14 cellular contexts compared by ENCODE assay signal in the genomic region with DNA sequence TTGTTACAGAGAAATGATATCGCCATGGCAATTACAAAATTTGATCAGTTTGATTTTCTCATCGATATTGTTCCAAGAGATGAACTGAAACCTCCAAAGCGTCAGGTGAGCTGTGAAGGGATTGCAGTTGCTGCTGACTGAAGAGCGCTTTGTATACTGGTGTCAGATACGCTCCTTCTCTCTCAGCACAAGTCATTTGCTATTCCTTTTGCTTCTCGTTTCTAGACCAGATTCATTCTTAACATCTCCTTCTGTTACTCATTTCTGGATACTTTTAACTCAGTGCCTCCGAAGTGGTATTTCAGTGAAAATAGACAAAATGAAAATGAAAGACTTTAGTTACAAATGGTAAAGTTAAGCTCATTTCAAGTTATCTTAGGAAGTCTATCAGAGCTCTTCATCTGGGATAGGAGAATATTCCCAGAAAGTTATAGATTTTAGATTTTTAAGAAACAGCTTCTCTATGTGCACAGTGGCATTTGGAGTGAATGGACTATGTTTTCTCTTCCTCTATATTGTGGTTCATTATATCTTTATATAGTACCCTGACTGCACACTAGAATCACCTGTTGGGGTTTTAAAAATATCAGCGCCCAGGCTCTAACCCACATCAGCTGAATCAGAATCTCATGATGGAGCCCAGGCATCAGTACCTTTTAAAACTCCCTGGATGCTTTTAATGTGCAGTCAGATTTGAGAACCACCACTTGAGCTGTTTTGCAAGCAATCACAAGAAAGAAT. TPM values are rescaled to one million over a fixed set of nuclear protein-coding genes. Genes with fewer than 3 reads are reported as not detected.
DNase-seq lines count a peak whose midpoint lies in the region; ATAC-seq and TF ChIP-seq lines count a peak whose summit lies in the region.
"Had no signal": no experiment of that assay in that cellular context is flagged by ENCODE, and none has a peak within 500 bp of the region (broad histone marks: within the 10 kb centered on the region; RNA-seq: fewer than 3 reads in every experiment).

No MANE protein-coding gene starts in this region.

- H3K27ac Mint-ChIP-seq in activated CD4-positive, alpha-beta T cell treated with anti-CD3 and anti-CD28 coated beads, Interleukin-2, amount 10 ng/mL, durations not matched to agents 7 days and 5 days = peak overlapping the region; percentile 47
- H3K27ac Mint-ChIP-seq in T-helper 1 cell treated with Interleukin-12 subunit alpha and Interleukin-12 subunit beta and Interleukin-4 antibody, amounts not matched to agents 30 μg/mL and 1 μg/mL, for 36 hours = peak overlapping the region; percentile 80

- no peak for TF ChIP-seq POLR2A in gastrocnemius medialis (IDR thresholded peaks at IDR 0.05)

- TF ChIP-seq CTCF in gastrocnemius medialis (IDR thresholded peaks at IDR 0.05 in 4 of 5, conservative IDR thresholded peaks at IDR 0.05 in 1 of 5) (no peak), foreskin fibroblast (IDR thresholded peaks at IDR 0.05; ENCODE audit: low read depth, low read length) (no peak)

- H3K4me3 Mint-ChIP-seq in activated CD4-positive, alpha-beta T cell treated with anti-CD3 and anti-CD28 coated beads, Interleukin-2, amount 10 ng/mL, durations not matched to agents 7 days and 5 days = no peak overlapping the region
- peak overlapping the region; percentile 60 for H3K4me3 Mint-ChIP-seq in T-helper 1 cell treated with Interleukin-12 subunit alpha and Interleukin-12 subunit beta and Interleukin-4 antibody, amounts not matched to agents 30 μg/mL and 1 μg/mL, for 36 hours
- H3K4me3 Mint-ChIP-seq: brain had no signal

- peak overlapping the region in 3 of 4 donors; percentile 22 to 84 (median 54) for H3K27ac ChIP-seq in gastrocnemius medialis
- H3K27ac ChIP-seq: SK-N-MC had no signal

- CTCF ChIA-PET in activated CD4-positive, alpha-beta T cell treated with anti-CD3 and anti-CD28 coated beads, Interleukin-2, amount 10 ng/mL, durations not matched to agents 7 days and 5 days (lab: Charles Lee) = interaction anchor here (0.5 to 5.6 kb wide), 6 partner anchors 12 to 182 kb away, joined by 3 to 30 read pairs (median 4); no protein-coding TSS in a partner anchor

- ATAC-seq in GM19438 (IDR thresholded peaks at IDR 0.05; ENCODE audit: low read depth, unreplicated experiment) (peak; percentile 72), gastrocnemius medialis (no peak)
- ATAC-seq: sciatic nerve had no signal

- H3K27me3 ChIP-seq in gastrocnemius medialis = no peaks in the 10 kb centered on the region

- in situ Hi-C loops in gastrocnemius medialis (cut with MboI; ENCODE audit: low sequenced_read_pairs in 4 of 4) = no loop called here

- no peaks in the 10 kb centered on the region for H3K9me3 ChIP-seq in gastrocnemius medialis

- H3K4me3 ChIP-seq in gastrocnemius medialis (no peak overlapping the region), foreskin fibroblast (ENCODE audit: low read depth in 1 of 2, low read length in 2 of 2) (no peak overlapping the region)
- H3K4me3 ChIP-seq: lung, SK-N-MC had no signal

- H3K4me1 ChIP-seq in gastrocnemius medialis = peaks cover 47 to 57% of the 10 kb centered on the region in 2 donors

- peaks cover 21% of the 10 kb centered on the region for H3K4me1 Mint-ChIP-seq in activated CD4-positive, alpha-beta T cell treated with anti-CD3 and anti-CD28 coated beads, Interleukin-2, amount 10 ng/mL, durations not matched to agents 7 days and 5 days
- peaks cover 26% of the 10 kb centered on the region for H3K4me1 Mint-ChIP-seq in T-helper 1 cell treated with Interleukin-12 subunit alpha and Interleukin-12 subunit beta and Interleukin-4 antibody, amounts not matched to agents 30 μg/mL and 1 μg/mL, for 36 hours (ENCODE audit: low read depth)

- no peak for DNase-seq in activated CD4-positive, alpha-beta T cell treated with anti-CD3 and anti-CD28 coated beads, Interleukin-2, amount 10 ng/mL, durations not matched to agents 7 days and 5 days
- no peak for DNase-seq in activated CD4-positive, alpha-beta T cell treated with anti-CD3 and anti-CD28 coated beads for 48 hours
- no peak for DNase-seq in gastrocnemius medialis
- no peak for DNase-seq in foreskin fibroblast
- no peak for DNase-seq in DMS79 treated with DMSO at 0.1 percent for 48 hours (lab: John Stamatoyannopoulos, UW)
- DNase-seq in HPDE6-E6E7 (ENCODE audit: extremely low spot score) = no peak
- DNase-seq: NCI-H1092 treated with DMSO at 0.1 percent for 48 hours, NCI-H345 had no signal

- peaks cover 71% of the 10 kb centered on the region for H3K36me3 Mint-ChIP-seq in activated CD4-positive, alpha-beta T cell treated with anti-CD3 and anti-CD28 coated beads, Interleukin-2, amount 10 ng/mL, durations not matched to agents 7 days and 5 days (ENCODE audit: low read depth)
- peaks cover 59% of the 10 kb centered on the region for H3K36me3 Mint-ChIP-seq in T-helper 1 cell treated with Interleukin-12 subunit alpha and Interleukin-12 subunit beta and Interleukin-4 antibody, amounts not matched to agents 30 μg/mL and 1 μg/mL, for 36 hours (ENCODE audit: low read depth)

- intact Hi-C loops in gastrocnemius medialis (cut with DNase I; ENCODE audit: low total_unique reads) = no loop called here

- no peaks in the 10 kb centered on the region for H3K27me3 Mint-ChIP-seq in activated CD4-positive, alpha-beta T cell treated with anti-CD3 and anti-CD28 coated beads, Interleukin-2, amount 10 ng/mL, durations not matched to agents 7 days and 5 days
- H3K27me3 Mint-ChIP-seq in T-helper 1 cell treated with Interleukin-12 subunit alpha and Interleukin-12 subunit beta and Interleukin-4 antibody, amounts not matched to agents 30 μg/mL and 1 μg/mL, for 36 hours (ENCODE audit: low read depth) = no peaks in the 10 kb centered on the region
- H3K27me3 Mint-ChIP-seq: brain had no signal

- H3K36me3 ChIP-seq in gastrocnemius medialis = peaks cover 0 to 39% of the 10 kb centered on the region in 2 donors

- POLR2A ChIA-PET in activated CD4-positive, alpha-beta T cell treated with anti-CD3 and anti-CD28 coated beads, Interleukin-2, amount 10 ng/mL, durations not matched to agents 7 days and 5 days (lab: Charles Lee) = interaction anchor here (2.1 kb wide), 1 partner anchor 62 kb away, joined by 8 read pairs; a partner anchor contains a TSS

- H3K9me3 Mint-ChIP-seq in activated CD4-positive, alpha-beta T cell treated with anti-CD3 and anti-CD28 coated beads, Interleukin-2, amount 10 ng/mL, durations not matched to agents 7 days and 5 days = no peaks in the 10 kb centered on the region
- no peaks in the 10 kb centered on the region for H3K9me3 Mint-ChIP-seq in T-helper 1 cell treated with Interleukin-12 subunit alpha and Interleukin-12 subunit beta and Interleukin-4 antibody, amounts not matched to agents 30 μg/mL and 1 μg/mL, for 36 hours
- H3K9me3 Mint-ChIP-seq: brain had no signal

RNA-seq across cellular contexts. Expression of a gene that starts 30.3 kb away (rescaled TPM):
- total RNA-seq in activated CD4-positive, alpha-beta T cell treated with anti-CD3 and anti-CD28 coated beads, Interleukin-2, amount 10 ng/mL, durations not matched to agents 7 days and 5 days = under 1 TPM; 0.23 to 0.52 TPM
- 1 to 10 TPM; 2.9 to 8.2 (median 3.5) TPM for total RNA-seq in gastrocnemius medialis
